In the genomic region with DNA sequence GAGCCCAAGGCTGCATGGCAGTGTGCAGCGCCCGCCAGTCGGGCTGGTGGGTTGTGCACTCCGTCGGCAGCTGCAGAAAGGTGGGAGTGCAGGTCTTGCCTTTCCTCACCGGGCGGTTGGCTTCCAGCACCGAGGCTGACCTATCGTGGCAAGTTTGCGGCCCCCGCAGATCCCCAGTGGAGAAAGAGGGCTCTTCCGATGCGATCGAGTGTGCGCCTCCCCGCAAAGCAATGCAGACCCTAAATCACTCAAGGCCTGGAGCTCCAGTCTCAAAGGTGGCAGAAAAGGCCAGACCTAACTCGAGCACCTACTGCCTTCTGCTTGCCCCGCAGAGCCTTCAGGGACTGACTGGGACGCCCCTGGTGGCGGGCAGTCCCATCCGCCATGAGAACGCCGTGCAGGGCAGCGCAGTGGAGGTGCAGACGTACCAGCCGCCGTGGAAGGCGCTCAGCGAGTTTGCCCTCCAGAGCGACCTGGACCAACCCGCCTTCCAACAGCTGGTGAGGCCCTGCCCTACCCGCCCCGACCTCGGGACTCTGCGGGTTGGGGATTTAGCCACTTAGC, we compare ENCODE assay signal across 8 cellular contexts. TPM values are rescaled to one million over a fixed set of nuclear protein-coding genes. Genes with fewer than 3 reads are reported as not detected.
A peak's percentile ranks its signal among the peaks of the same experiment; 100 is the strongest.
DNase-seq lines count a peak whose midpoint lies in the region; ATAC-seq and TF ChIP-seq lines count a peak whose summit lies in the region.

No MANE protein-coding gene starts in this region.

- H3K27ac ChIP-seq in mammary epithelial cell (ENCODE audit: insufficient read depth, low read depth, low read length) (no peak overlapping the region), muscle layer of duodenum (ENCODE audit: low read length) (no peak overlapping the region)

- H3K4me2 ChIP-seq in mammary epithelial cell (ENCODE audit: insufficient read depth, low read depth, low read length), result peak overlapping the region; percentile 76

- in situ Hi-C loops in mammary epithelial cell (cut with MboI; ENCODE audit: low sequenced_read_pairs in 2 of 2), result no loop called here

- no TSS peak for BruUV-seq in mammary epithelial cell (replicated peaks; lab: Mats Ljungman, UMichigan)

- dilution Hi-C loops in mammary epithelial cell (cut with HindIII; ENCODE audit: low sequenced_read_pairs), result no loop called here

- ATAC-seq in GM19467 (IDR thresholded peaks at IDR 0.05; ENCODE audit: unreplicated experiment), result no peak
- no peak for ATAC-seq in HG02852 (IDR thresholded peaks at IDR 0.05; ENCODE audit: unreplicated experiment)

- WGBS in mammary epithelial cell (ENCODE audit: low coverage, missing lambda C conversion rate), result 47% methylated on average over 3 of the region's 35 CpGs

- H3K9me3 ChIP-seq in mammary epithelial cell (replicated peaks; ENCODE audit: insufficient read depth, low read length) (peaks cover 3% of the 10 kb centered on the region), muscle layer of duodenum (ENCODE audit: control insufficient read depth in 1 of 2, low read length in 2 of 2) (no peaks in the 10 kb centered on the region)

- H2AFZ ChIP-seq in mammary epithelial cell (ENCODE audit: low read depth, low read length), result peak overlapping the region; percentile 54

- no peak overlapping the region for H3K9ac ChIP-seq in mammary epithelial cell (ENCODE audit: insufficient read depth, low read length)

- CTCF ChIA-PET in mammary epithelial cell (lab: Charles Lee; ENCODE audit: low non-redundant PET), result no interaction called here

- peaks cover 31% of the 10 kb centered on the region for H3K4me1 ChIP-seq in mammary epithelial cell (ENCODE audit: insufficient read depth, low read length)
- peaks cover 0 to 42% of the 10 kb centered on the region in 2 donors for H3K4me1 ChIP-seq in muscle layer of duodenum (ENCODE audit: control insufficient read depth in 1 of 2, insufficient read depth in 2 of 2, low read length in 2 of 2)

- H3K36me3 ChIP-seq in mammary epithelial cell (ENCODE audit: insufficient read depth, low read length) (no peaks in the 10 kb centered on the region), muscle layer of duodenum (ENCODE audit: control insufficient read depth in 1 of 2, insufficient read depth in 2 of 2, low read length in 2 of 2) (no peaks in the 10 kb centered on the region)

- no peak for TF ChIP-seq CTCF in mammary epithelial cell (conservative IDR thresholded peaks at IDR 0.05 in 1 of 2, IDR thresholded peaks at IDR 0.05 in 1 of 2; ENCODE audit: extremely low read depth in 1 of 2, insufficient read depth in 1 of 2, low read depth in 1 of 2, low read length in 2 of 2)

- H4K20me1 ChIP-seq in mammary epithelial cell (ENCODE audit: insufficient read depth, low read length), result peaks cover 3% of the 10 kb centered on the region

- peaks cover 79% of the 10 kb centered on the region for H3K27me3 ChIP-seq in mammary epithelial cell (ENCODE audit: insufficient read depth, low read length)
- H3K27me3 ChIP-seq in muscle layer of duodenum (ENCODE audit: low read depth, low read length), result peaks cover 72% of the 10 kb centered on the region

- H3K79me2 ChIP-seq in mammary epithelial cell (ENCODE audit: insufficient read depth, low read length), result no peaks in the 10 kb centered on the region

- intact Hi-C loops in mammary epithelial cell (cut with micrococcal nuclease), result no loop called here

- peak; percentile 15 for DNase-seq in ELR (ENCODE audit: low read depth)
- DNase-seq in NCI-H2171 (lab: John Stamatoyannopoulos, UW), result peak; percentile 64
- DNase-seq in mammary epithelial cell, result no peak
- DNase-seq in SHP77 (lab: John Stamatoyannopoulos, UW), result no peak
- DNase-seq in RKO (ENCODE audit: low spot score), result no peak

- H3K4me3 ChIP-seq in mammary epithelial cell (replicated peaks in 1 of 3; ENCODE audit: insufficient read depth in 1 of 3, low read depth in 2 of 3, low read length in 3 of 3), result no peak overlapping the region
- peak overlapping the region; percentile 49 to 69 for H3K4me3 ChIP-seq in muscle layer of duodenum (ENCODE audit: low read depth in 1 of 2, low read length in 2 of 2)

RNA-seq across cellular contexts. Expression of gene ISL2, which starts 4.3 kb away (rescaled TPM):
- total RNA-seq in mammary epithelial cell, result not detected
- polyA plus RNA-seq in mammary epithelial cell, result 0.02 TPM
- polyA minus RNA-seq in mammary epithelial cell, result not detected

RNA-seq across cellular contexts. Expression of gene ETFA, which starts 29.6 kb away (rescaled TPM):
- total RNA-seq in mammary epithelial cell, result 100 to 1,000 TPM in 1 of 2 donors, 10 to 100 TPM in 1; 83.0 to 115 TPM
- polyA plus RNA-seq in mammary epithelial cell, result 141 TPM
- 116 TPM for polyA minus RNA-seq in mammary epithelial cell

Comparison
In these comparisons a context has a peak if more than half of its experiments do, and no peak if none do; other contexts are left out.
1. DNase-seq: peak in ELR (single experiment) and NCI-H2171 (single experiment); none in mammary epithelial cell (single experiment), SHP77 (0 of 2) and RKO (single experiment).
2. H3K4me3 ChIP-seq: peak in muscle layer of duodenum (2 of 2); none in mammary epithelial cell (0 of 3).